Comparison of ENCODE assay signal across 33 cellular contexts in the genomic region with DNA sequence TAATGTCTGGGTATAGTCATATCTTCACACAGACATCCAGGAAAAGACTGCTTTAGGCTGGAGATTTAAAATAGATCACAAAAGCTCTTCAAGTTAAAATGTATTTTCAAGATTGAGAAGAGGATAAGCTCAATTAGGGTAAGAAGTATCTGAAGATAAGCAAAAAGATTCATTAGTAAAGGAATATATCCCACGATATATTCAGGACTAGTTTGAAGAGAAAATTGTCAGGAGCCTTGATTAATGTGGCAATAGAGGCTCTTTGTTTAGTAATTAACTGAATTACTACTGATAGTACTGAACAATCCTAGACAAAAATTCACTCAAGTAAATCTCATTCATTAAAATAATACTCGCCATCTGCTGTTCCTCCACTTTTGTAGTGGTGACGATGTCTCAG.
"Had no signal": no experiment of that assay in that cellular context is flagged by ENCODE, and none has a peak within 500 bp of the region (broad histone marks: within the 10 kb centered on the region; RNA-seq: fewer than 3 reads in every experiment).

No MANE protein-coding gene starts in this region.

- H3K36me3 Mint-ChIP-seq: WTC11 had no signal

- H3K4me2 ChIP-seq: KMS-11 had no signal

- H3K4me1 ChIP-seq: adrenal gland, Peyer's patch had no signal

- H3K4me3 Mint-ChIP-seq: activated CD4-positive, alpha-beta T cell treated with anti-CD3 and anti-CD28 coated beads for 36 hours; activated CD4-positive, alpha-beta T cell treated with anti-CD3 and anti-CD28 coated beads, Interleukin-2, amount 10 ng/mL, durations not matched to agents 7 days and 5 days; activated CD8-positive, alpha-beta T cell treated with anti-CD3 and anti-CD28 coated beads, Interleukin-2, amount 10 ng/mL, durations not matched to agents 7 days and 5 days; activated naive CD4-positive, alpha-beta T cell treated with anti-CD3 and anti-CD28 coated beads for 36 hours; activated T-cell treated with anti-CD3 and anti-CD28 coated beads, Interleukin-2, amount 50 U/mL, for 24 hours; T-helper 1 cell treated with Interleukin-12 subunit alpha and Interleukin-12 subunit beta and Interleukin-4 antibody, amounts not matched to agents 30 μg/mL and 1 μg/mL, for 36 hours; T-helper 2 cell treated with Interferon-gamma antibody and Interleukin-4, amounts not matched to agents 5 μg/mL and 100 μg/mL, for 36 hours; WTC11 had no signal

- H3K9me3 Mint-ChIP-seq: activated CD4-positive, alpha-beta T cell treated with anti-CD3 and anti-CD28 coated beads, Interleukin-2, amount 10 ng/mL, durations not matched to agents 7 days and 5 days; activated naive CD4-positive, alpha-beta T cell treated with anti-CD3 and anti-CD28 coated beads for 36 hours; activated naive CD4-positive, alpha-beta T cell treated with anti-CD3 and anti-CD28 coated beads, Interleukin-2, amount 50 U/mL, for 72 hours; activated T-cell treated with anti-CD3 and anti-CD28 coated beads, Interleukin-2, amount 50 U/mL, for 24 hours; activated T-helper 2 cell treated with anti-CD3 and anti-CD28 coated beads, Interferon-gamma antibody, Interleukin-2, Interleukin-4, amounts not matched to agents 10 μg/mL and 5 μg/mL and 100 μg/mL, durations not matched to agents 14 hours and 24 hours and 36 hours; T-helper 1 cell treated with Interleukin-12 subunit alpha and Interleukin-12 subunit beta and Interleukin-4 antibody, amounts not matched to agents 30 μg/mL and 1 μg/mL, for 36 hours; T-helper 2 cell treated with Interferon-gamma antibody and Interleukin-4, amounts not matched to agents 5 μg/mL and 100 μg/mL, for 36 hours; WTC11 had no signal

- DNase-seq: activated CD4-positive, alpha-beta T cell treated with anti-CD3 and anti-CD28 coated beads for 36 hours; activated CD4-positive, alpha-beta T cell treated with anti-CD3 and anti-CD28 coated beads, Interleukin-2, amount 10 ng/mL, durations not matched to agents 7 days and 5 days; activated CD4-positive, alpha-beta T cell treated with anti-CD3 and anti-CD28 coated beads, Interleukin-2, amount 50 U/mL, for 48 hours; activated CD8-positive, alpha-beta T cell treated with anti-CD3 and anti-CD28 coated beads, Interleukin-2, amount 10 ng/mL, durations not matched to agents 7 days and 5 days; activated gamma-delta T cell treated with Interleukin-2 at 50 U/mL for 16 hours; activated naive CD4-positive, alpha-beta T cell treated with anti-CD3 and anti-CD28 coated beads for 36 hours; activated T-cell treated with anti-CD3 and anti-CD28 coated beads, Interleukin-2, amount 50 U/mL, for 24 hours; adrenal gland; body of pancreas; caudate nucleus; MM.1S; MV-4-11; NCI-H1092; NCI-H146; NCI-H187 treated with DMSO at 0.1 percent for 48 hours; NCI-H2081; NCI-H2171 treated with DMSO at 0.1 percent for 48 hours; NCI-H226; NCI-H446 treated with DMSO at 0.1 percent for 48 hours; NCI-H526; NCI-H748 treated with DMSO at 0.1 percent for 48 hours; NK-92 treated with Interleukin-12 subunit alpha and Interleukin-12 subunit beta, amount 100 ng/mL, for 24 hours; PC-3; Peyer's patch; RPMI8226; SIG-M5 had no signal

- ATAC-seq: activated CD4-positive, alpha-beta T cell treated with anti-CD3 and anti-CD28 coated beads for 36 hours; activated CD4-positive, CD25-positive, alpha-beta regulatory T cell treated with anti-CD3 and anti-CD28 coated beads, Interleukin-2, amount 50 U/mL, for 24 hours; activated CD8-positive, alpha-beta T cell treated with anti-CD3 and anti-CD28 coated beads, Interleukin-2, amount 10 ng/mL, durations not matched to agents 7 days and 5 days; activated naive CD4-positive, alpha-beta T cell treated with anti-CD3 and anti-CD28 coated beads, Interleukin-2, amount 50 U/mL, for 72 hours; body of pancreas; PC-3; WTC11 had no signal

- H3K27me3 Mint-ChIP-seq: activated CD4-positive, alpha-beta T cell treated with anti-CD3 and anti-CD28 coated beads for 36 hours; activated CD4-positive, alpha-beta T cell treated with anti-CD3 and anti-CD28 coated beads, Interleukin-2, amount 10 ng/mL, durations not matched to agents 7 days and 5 days; activated T-cell treated with anti-CD3 and anti-CD28 coated beads, Interleukin-2, amount 50 U/mL, for 24 hours had no signal

- H3K4me3 ChIP-seq: adrenal gland, body of pancreas, Peyer's patch had no signal

- H3K9ac ChIP-seq: KMS-11 had no signal

- H3K9me3 ChIP-seq: adrenal gland, body of pancreas, Peyer's patch had no signal

- H3K27me3 ChIP-seq: adrenal gland, body of pancreas, Peyer's patch had no signal

- H3K27ac Mint-ChIP-seq: activated CD4-positive, alpha-beta T cell treated with anti-CD3 and anti-CD28 coated beads for 36 hours; activated CD4-positive, alpha-beta T cell treated with anti-CD3 and anti-CD28 coated beads, Interleukin-2, amount 10 ng/mL, durations not matched to agents 7 days and 5 days; activated CD8-positive, alpha-beta T cell treated with anti-CD3 and anti-CD28 coated beads, Interleukin-2, amount 10 ng/mL, durations not matched to agents 7 days and 5 days; activated naive CD4-positive, alpha-beta T cell treated with anti-CD3 and anti-CD28 coated beads for 36 hours; activated naive CD4-positive, alpha-beta T cell treated with anti-CD3 and anti-CD28 coated beads, Interleukin-2, amount 50 U/mL, for 72 hours; activated T-cell treated with anti-CD3 and anti-CD28 coated beads, Interleukin-2, amount 50 U/mL, for 24 hours; activated T-helper 2 cell treated with anti-CD3 and anti-CD28 coated beads, Interferon-gamma antibody, Interleukin-2, Interleukin-4, amounts not matched to agents 10 μg/mL and 5 μg/mL and 100 μg/mL, durations not matched to agents 14 hours and 24 hours and 36 hours; T-helper 1 cell treated with Interleukin-12 subunit alpha and Interleukin-12 subunit beta and Interleukin-4 antibody, amounts not matched to agents 30 μg/mL and 1 μg/mL, for 36 hours; T-helper 2 cell treated with Interferon-gamma antibody and Interleukin-4, amounts not matched to agents 5 μg/mL and 100 μg/mL, for 36 hours had no signal

- H3K36me3 ChIP-seq: adrenal gland, Peyer's patch had no signal

- H3K27ac ChIP-seq: adrenal gland, body of pancreas, KMS-11, Peyer's patch had no signal
